Comparison of ENCODE assay signal across 8 cellular contexts in genomic region chr21:32727728-32728454, GRCh38. TPM values are rescaled to one million over a fixed set of nuclear protein-coding genes. Genes with fewer than 3 reads are reported as not detected.
DNase-seq lines count a peak whose midpoint lies in the region; ATAC-seq and TF ChIP-seq lines count a peak whose summit lies in the region.

Gene SYNJ1, minus strand, starts transcription at chr21:32728013. Its CDS starts 1,118 bp downstream, at chr21:32726895.

- TF ChIP-seq POLR2A in GM15510 (IDR thresholded peaks at IDR 0.05; ENCODE audit: borderline replicate concordance, extremely low read depth, insufficient read length) (peak; percentile 71), adrenal gland (IDR thresholded peaks at IDR 0.05) (peak; percentile 79 to 93), heart left ventricle (IDR thresholded peaks at IDR 0.05) (peak in 1 of 2 donors; percentile 87), upper lobe of left lung (IDR thresholded peaks at IDR 0.05) (peak; percentile 34 to 94 (median 82))

- TF ChIP-seq CTCF in adrenal gland (IDR thresholded peaks at IDR 0.05) (no peak), heart left ventricle (IDR thresholded peaks at IDR 0.05) (peak in 1 of 12 donors; percentile 12), upper lobe of left lung (IDR thresholded peaks at IDR 0.05) (peak in 1 of 6 experiments; percentile 4)

- H3K27me3 ChIP-seq in adrenal gland: no peaks in the 10 kb centered on the region
- no peaks in the 10 kb centered on the region for H3K27me3 ChIP-seq in heart left ventricle
- H3K27me3 ChIP-seq in upper lobe of left lung: no peaks in the 10 kb centered on the region

- H3K27ac ChIP-seq in adrenal gland (peak within 1 kb of the TSS; percentile 75 to 97 (median 93)), heart left ventricle (peak within 1 kb of the TSS; percentile 76 to 95 (median 91)), upper lobe of left lung (peak within 1 kb of the TSS; percentile 95 to 97 (median 96))

- ATAC-seq in HG02884 (IDR thresholded peaks at IDR 0.05; ENCODE audit: unreplicated experiment) (peak; percentile 87), heart left ventricle (peak; percentile 97 to 99 (median 98)), upper lobe of left lung (ENCODE audit: low FRiP score in 2 of 2) (peak; percentile 98 to 99)

- peaks cover 0 to 17% of the 10 kb centered on the region in 2 donors for H3K4me1 ChIP-seq in adrenal gland (replicated peaks in 1 of 2)
- peaks cover 0 to 31% (median 10%) of the 10 kb centered on the region in 12 donors for H3K4me1 ChIP-seq in heart left ventricle
- peaks cover 11 to 18% (median 16%) of the 10 kb centered on the region in 4 donors for H3K4me1 ChIP-seq in upper lobe of left lung

- peak; percentile 68 for DNase-seq in NCI-H146 treated with DMSO at 0.1 percent for 48 hours (lab: John Stamatoyannopoulos, UW; ENCODE audit: unreplicated experiment)
- DNase-seq in T-helper 1 cell: peak; percentile 90 to 96 (median 91)
- peak; percentile 95 to 97 (median 96) for DNase-seq in adrenal gland
- peak; percentile 95 to 98 (median 96) for DNase-seq in heart left ventricle
- DNase-seq in posterior vena cava (ENCODE audit: low spot score): peak; percentile 99
- DNase-seq in upper lobe of left lung: peak; percentile 97 to 99

- peak in 1 of 4 donors; percentile 64 for TF ChIP-seq EP300 in upper lobe of left lung (IDR thresholded peaks at IDR 0.05)

- H3K4me3 ChIP-seq in adrenal gland (peak within 1 kb of the TSS; percentile 73 to 91 (median 78)), heart left ventricle (peak within 1 kb of the TSS; percentile 64 to 98 (median 84)), upper lobe of left lung (peak within 1 kb of the TSS; percentile 71 to 90 (median 86))

- no peaks in the 10 kb centered on the region for H3K9me3 ChIP-seq in adrenal gland (replicated peaks in 1 of 3)
- no peaks in the 10 kb centered on the region for H3K9me3 ChIP-seq in heart left ventricle
- H3K9me3 ChIP-seq in upper lobe of left lung: no peaks in the 10 kb centered on the region

- intact Hi-C loops in adrenal gland (cut with DNase I): no loop called here
- intact Hi-C loops in heart left ventricle (cut with DNase I): loop anchor here in 5 of 10 donors (2.0 to 5.0 kb wide), 4 partner anchors 36 to 45 kb away; partner anchors contain the start of gene PAXBP1 (in 4 of the 5)
- intact Hi-C loops in posterior vena cava (cut with DNase I): loop anchor here in 1 of 2 donors (5.0 kb wide), 1 partner anchor 44 kb away; the partner anchor contains the start of gene PAXBP1

- H3K36me3 ChIP-seq in adrenal gland (replicated peaks in 1 of 2) (no peaks in the 10 kb centered on the region), heart left ventricle (peaks cover 0 to 23% (median 15%) of the 10 kb centered on the region in 9 donors), upper lobe of left lung (peaks cover 0 to 4% (median 0%) of the 10 kb centered on the region in 4 donors)

- WGBS in adrenal gland, 4 donors: 0 to 1% (median 0%) methylated on average over 4 to 72 of the region's 72 CpGs
- whole genome bisulfite sequencing in heart left ventricle, 4 donors: 0 to 1% (median 0%) methylated on average over 20 to 72 of the region's 72 CpGs
- 0 to 1% methylated on average over 25 to 41 of the region's 72 CpGs for WGBS in upper lobe of left lung, 2 donors

RNA-seq across cellular contexts. Expression of gene SYNJ1, which starts in this region (rescaled TPM):
- total RNA-seq in adrenal gland (10 to 100 TPM in 5 of 8 donors, 1 to 10 TPM in 3; 7.7 to 19.4 (median 12.6) TPM), heart left ventricle (10 to 100 TPM in 7 of 9 donors, 1 to 10 TPM in 2; 6.7 to 17.4 (median 11.8) TPM), posterior vena cava (10 to 100 TPM; 15.1 to 18.9 TPM), upper lobe of left lung (10 to 100 TPM; 11.1 to 24.4 (median 16.7) TPM)
- polyA plus RNA-seq in adrenal gland (10 to 100 TPM in 1 of 3 donors, 1 to 10 TPM in 2; 5.0 to 15.6 (median 9.7) TPM), heart left ventricle (1 to 10 TPM; 4.1 to 9.3 TPM)

Comparison
In these comparisons a context has a peak if more than half of its experiments do, and no peak if none do; other contexts are left out.
1. Peak in every context shown above with its lines: DNase-seq, ATAC-seq, H3K4me3 ChIP-seq and H3K27ac ChIP-seq.